Comparison of ENCODE assay signal across 19 cellular contexts in genomic region chr18:55407774-55408535, GRCh38.
A peak's percentile ranks its signal among the peaks of the same experiment; 100 is the strongest.
DNase-seq lines count a peak whose midpoint lies in the region; ATAC-seq and TF ChIP-seq lines count a peak whose summit lies in the region.
"Had no signal": no experiment of that assay in that cellular context is flagged by ENCODE, and none has a peak within 500 bp of the region (broad histone marks: within the 10 kb centered on the region; RNA-seq: fewer than 3 reads in every experiment).

No MANE protein-coding gene starts in this region.

- H3F3A ChIP-seq in OCI-LY1 (ENCODE audit: insufficient read depth, low read length) = 0 out of 2 replicates have a peak, but pooled peaks cover 4% of the 10 kb centered on the region

- TF ChIP-seq CTCF in OCI-LY1 (IDR thresholded peaks at IDR 0.05; ENCODE audit: low read length) (no peak), right lobe of liver (IDR thresholded peaks at IDR 0.05) (no peak)

- intact Hi-C loops in right lobe of liver (cut with DNase I) = no loop called here

- H2AFZ ChIP-seq in OCI-LY1 (ENCODE audit: low read length) = no peak overlapping the region

- peaks cover 11% of the 10 kb centered on the region; the same call in 1 of the 2 replicates for H3K36me3 ChIP-seq in OCI-LY1 (ENCODE audit: insufficient read depth, low read length)
- no peaks in the 10 kb centered on the region for H3K36me3 ChIP-seq in right lobe of liver
- H3K36me3 ChIP-seq: colonic mucosa, heart right ventricle, MG63, neutrophil had no signal

- WGBS in right lobe of liver (ENCODE audit: insufficient coverage, low coverage, low lambda C conversion rate, missing lambda C conversion rate) = 69% methylated on average over 5 of the region's 5 CpGs

- no peaks in the 10 kb centered on the region for H3K9me3 ChIP-seq in OCI-LY1 (ENCODE audit: low read length)
- no peaks in the 10 kb centered on the region for H3K9me3 ChIP-seq in right lobe of liver
- H3K9me3 ChIP-seq: A549, colonic mucosa, heart right ventricle, MG63, neutrophil had no signal

- no peak overlapping the region for H3K9ac ChIP-seq in OCI-LY1 (ENCODE audit: low read length)

- no peaks in the 10 kb centered on the region for H3K9me2 ChIP-seq in OCI-LY1 (ENCODE audit: low read depth, low read length)

- peak overlapping the region; percentile 25 for H3K27ac ChIP-seq in OCI-LY1 (ENCODE audit: low read depth, low read length, poor library complexity, severe bottlenecking)
- H3K27ac ChIP-seq in right lobe of liver = no peak overlapping the region
- H3K27ac ChIP-seq: A549, colonic mucosa, HL-60, neutrophil had no signal

- ATAC-seq in right lobe of liver = no peak
- ATAC-seq: A549; activated T-helper 17 cell treated with anti-CD3 and anti-CD28 coated beads, Interleukin-2, amount 50 U/mL, for 72 hours; heart right ventricle; T-cell had no signal

- TF ChIP-seq POLR2A in right lobe of liver (IDR thresholded peaks at IDR 0.05) = no peak

- H3K4me3 ChIP-seq in OCI-LY1 (ENCODE audit: low read depth, low read length, poor library complexity, severe bottlenecking) (no peak overlapping the region), right lobe of liver (no peak overlapping the region)
- H3K4me3 ChIP-seq: A549, colonic mucosa, heart right ventricle, MG63 had no signal

- H3K4me1 ChIP-seq in OCI-LY1 (ENCODE audit: insufficient read depth, low read length, severe bottlenecking) = peaks cover 69% of the 10 kb centered on the region
- H3K4me1 ChIP-seq in right lobe of liver = no peaks in the 10 kb centered on the region
- H3K4me1 ChIP-seq: colonic mucosa had no signal

- H3K27me3 ChIP-seq in OCI-LY1 (ENCODE audit: insufficient read depth, low read length) (no peaks in the 10 kb centered on the region), right lobe of liver (no peaks in the 10 kb centered on the region)
- H3K27me3 ChIP-seq: colonic mucosa, heart right ventricle, MG63 had no signal

- H3K4me2 ChIP-seq in OCI-LY1 (ENCODE audit: low read length) = no peak overlapping the region
- H3K4me2 ChIP-seq: A549 had no signal

- peaks cover 5% of the 10 kb centered on the region; the same call in 1 of the 2 replicates for H4K20me1 ChIP-seq in OCI-LY1 (ENCODE audit: insufficient read depth, low read length)

- H3K79me2 ChIP-seq in OCI-LY1 (ENCODE audit: insufficient read depth, low read length) = peaks cover 100% of the 10 kb centered on the region

- DNase-seq in NCI-H2171 treated with DMSO at 0.1 percent for 48 hours (lab: John Stamatoyannopoulos, UW) (peak; percentile 28), NCI-H2171 (lab: John Stamatoyannopoulos, UW) (no peak), inferior parietal cortex (ENCODE audit: extremely low spot score) (peak; percentile 82), glomerular visceral epithelial cell (ENCODE audit: extremely low spot score) (no peak), mesenteric fat pad (ENCODE audit: low spot score) (no peak), right lobe of liver (no peak), SHP77 (lab: John Stamatoyannopoulos, UW) (no peak)
- DNase-seq: activated CD4-positive, alpha-beta T cell treated with anti-CD3 and anti-CD28 coated beads, Interleukin-2, amount 10 ng/mL, durations not matched to agents 24 days and 14 days; Calu3; colonic mucosa; heart right ventricle; MG63; NCI-H2029; T-cell had no signal

Comparison
In these comparisons a context has a peak if more than half of its experiments do, and no peak if none do; other contexts are left out.
1. DNase-seq: peak in NCI-H2171 treated with DMSO at 0.1 percent for 48 hours (single experiment) and inferior parietal cortex (single experiment); none in NCI-H2171 (single experiment), glomerular visceral epithelial cell (single experiment), mesenteric fat pad (single experiment), right lobe of liver (0 of 3) and SHP77 (0 of 2).